In genomic region chr17:31561469-31562412, GRCh38 we compare ENCODE assay signal across 8 cellular contexts.
DNase-seq lines count a peak whose midpoint lies in the region; TF ChIP-seq lines count a peak whose summit lies in the region.

No MANE protein-coding gene starts in this region.

- TF ChIP-seq CTCF in 22Rv1 (IDR thresholded peaks at IDR 0.05) (no peak), astrocyte of the cerebellum (IDR thresholded peaks at IDR 0.05; ENCODE audit: low read depth, low read length, missing control alignments) (no peak), dorsolateral prefrontal cortex (IDR thresholded peaks at IDR 0.05 in 54 of 56, conservative IDR thresholded peaks at IDR 0.05 in 2 of 56; ENCODE audit: low read depth in 1 of 56, partially characterized antibody in 56 of 56) (no peak)

- in situ Hi-C loops in astrocyte of the cerebellum (cut with HindIII; ENCODE audit: low sequenced_read_pairs): no loop called here

- peaks cover 0 to 10% (median 0%) of the 10 kb centered on the region in 45 donors for H3K27me3 ChIP-seq in dorsolateral prefrontal cortex

- H3K27ac ChIP-seq in 22Rv1 (peak overlapping the region; percentile 49), dorsolateral prefrontal cortex (peak overlapping the region in 16 of 59 donors; percentile 5 to 54 (median 24))

- peak; percentile 30 for DNase-seq in HK-2 (ENCODE audit: unreplicated experiment)
- no peak for DNase-seq in astrocyte of the cerebellum (ENCODE audit: low read depth)
- DNase-seq in lung microvascular endothelial cell (ENCODE audit: low read depth in 2 of 2): peak; percentile 33 to 75
- DNase-seq in effector CD4-positive, alpha-beta T cell: no peak
- DNase-seq in iPS-NIHi11 (ENCODE audit: low spot score): no peak
- no peak for DNase-seq in NK-92 (lab: John Stamatoyannopoulos, UW; ENCODE audit: unreplicated experiment)
- no peak for DNase-seq in dorsolateral prefrontal cortex

- H3K4me3 ChIP-seq in astrocyte of the cerebellum (ENCODE audit: low read depth, low read length) (peak overlapping the region; percentile 89), dorsolateral prefrontal cortex (peak overlapping the region in 10 of 59 donors; percentile 4 to 78 (median 66))

- intact Hi-C loops in dorsolateral prefrontal cortex (cut with DNase I): no loop called here

Comparison
In these comparisons a context has a peak if more than half of its experiments do, and no peak if none do; other contexts are left out.
1. DNase-seq: peak in HK-2 (single experiment) and lung microvascular endothelial cell (2 of 2); none in astrocyte of the cerebellum (single experiment), effector CD4-positive, alpha-beta T cell (single experiment), iPS-NIHi11 (single experiment), NK-92 (single experiment) and dorsolateral prefrontal cortex (0 of 10).